ENCODE assay signal across 15 cellular contexts in the genomic region with DNA sequence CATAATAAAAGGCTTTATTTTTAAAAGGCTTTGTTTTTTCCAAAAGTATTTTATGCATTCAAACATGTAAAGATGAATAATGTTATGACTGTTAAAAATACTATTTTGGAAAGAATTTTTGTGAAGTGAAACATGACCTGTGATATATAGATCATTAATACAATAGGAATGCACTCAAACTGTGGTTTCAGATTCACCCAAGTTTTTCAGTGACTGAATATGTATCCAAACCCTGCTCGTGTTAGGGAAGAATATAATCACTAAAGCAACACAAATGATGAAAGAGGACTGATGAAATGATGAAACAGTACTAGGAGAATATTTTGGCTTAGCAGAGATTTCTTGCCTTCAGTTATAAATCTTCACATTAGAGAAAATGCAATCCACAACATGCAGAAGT.
DNase-seq lines count a peak whose midpoint lies in the region; ATAC-seq and TF ChIP-seq lines count a peak whose summit lies in the region.
"Had no signal": no experiment of that assay in that cellular context is flagged by ENCODE, and none has a peak within 500 bp of the region (broad histone marks: within the 10 kb centered on the region; RNA-seq: fewer than 3 reads in every experiment).

No MANE protein-coding gene starts in this region.

- peak; percentile 56 for DNase-seq in GM03348 (ENCODE audit: low spot score)
- no peak for DNase-seq in RWPE2 (ENCODE audit: low spot score)
- peak; percentile 82 for DNase-seq in fibroblast of gingiva (ENCODE audit: low read depth)
- DNase-seq in skeletal muscle cell (ENCODE audit: low read depth): peak; percentile 79
- no peak for DNase-seq in NCI-H2196 treated with DMSO at 0.1 percent for 48 hours (lab: John Stamatoyannopoulos, UW; ENCODE audit: unreplicated experiment)
- DNase-seq in HUDEP-2 (lab: John Stamatoyannopoulos, UW; ENCODE audit: unreplicated experiment in 76 of 76): no peak
- DNase-seq: activated naive CD4-positive, alpha-beta T cell treated with anti-CD3 and anti-CD28 coated beads, Interleukin-2, amount 10 ng/mL, durations not matched to agents 7 days and 5 days; COR-L47; left cardiac atrium; natural killer cell; NCI-H1694 treated with DMSO at 0.1 percent for 48 hours; sigmoid colon had no signal

- H3K9me3 ChIP-seq in RWPE2 (ENCODE audit: severe bottlenecking): no peaks in the 10 kb centered on the region
- H3K9me3 ChIP-seq: sigmoid colon had no signal

- H3K36me3 ChIP-seq in RWPE2 (ENCODE audit: low read depth): peaks cover 24% of the 10 kb centered on the region
- H3K36me3 ChIP-seq: sigmoid colon had no signal

- H3K4me3 ChIP-seq in RWPE2 (ENCODE audit: severe bottlenecking): no peak overlapping the region
- H3K4me3 ChIP-seq in skeletal muscle cell (ENCODE audit: low read depth, low read length): no peak overlapping the region
- H3K4me3 ChIP-seq: K562, sigmoid colon had no signal

- H3K4me1 ChIP-seq in RWPE2 (ENCODE audit: insufficient read depth, poor library complexity, severe bottlenecking): peaks cover 73% of the 10 kb centered on the region
- H3K4me1 ChIP-seq: sigmoid colon had no signal

- no peak for TF ChIP-seq CTCF in RWPE2 (IDR thresholded peaks at IDR 0.05; ENCODE audit: poor library complexity, severe bottlenecking)

- peak overlapping the region; percentile 100 for H3K27ac ChIP-seq in RWPE2 (ENCODE audit: poor library complexity, severe bottlenecking)
- H3K27ac ChIP-seq: sigmoid colon had no signal

- no peaks in the 10 kb centered on the region for H3K27me3 ChIP-seq in RWPE2 (ENCODE audit: insufficient read depth, poor library complexity, severe bottlenecking)
- H3K27me3 ChIP-seq: sigmoid colon had no signal

- ATAC-seq in RWPE2 (ENCODE audit: low read depth) (peak; percentile 83), HG03342 (IDR thresholded peaks at IDR 0.05; ENCODE audit: unreplicated experiment) (no peak), GM18870 (IDR thresholded peaks at IDR 0.05; ENCODE audit: unreplicated experiment) (no peak)
- ATAC-seq: K562, left cardiac atrium, natural killer cell had no signal

Comparison
In these comparisons a context has a peak if more than half of its experiments do, and no peak if none do; other contexts are left out.
1. DNase-seq: peak in GM03348 (single experiment), fibroblast of gingiva (single experiment) and skeletal muscle cell (single experiment); none in RWPE2 (single experiment), NCI-H2196 treated with DMSO at 0.1 percent for 48 hours (single experiment) and HUDEP-2 (0 of 76).